ENCODE assay signal across 1 cellular context in the genomic region with DNA sequence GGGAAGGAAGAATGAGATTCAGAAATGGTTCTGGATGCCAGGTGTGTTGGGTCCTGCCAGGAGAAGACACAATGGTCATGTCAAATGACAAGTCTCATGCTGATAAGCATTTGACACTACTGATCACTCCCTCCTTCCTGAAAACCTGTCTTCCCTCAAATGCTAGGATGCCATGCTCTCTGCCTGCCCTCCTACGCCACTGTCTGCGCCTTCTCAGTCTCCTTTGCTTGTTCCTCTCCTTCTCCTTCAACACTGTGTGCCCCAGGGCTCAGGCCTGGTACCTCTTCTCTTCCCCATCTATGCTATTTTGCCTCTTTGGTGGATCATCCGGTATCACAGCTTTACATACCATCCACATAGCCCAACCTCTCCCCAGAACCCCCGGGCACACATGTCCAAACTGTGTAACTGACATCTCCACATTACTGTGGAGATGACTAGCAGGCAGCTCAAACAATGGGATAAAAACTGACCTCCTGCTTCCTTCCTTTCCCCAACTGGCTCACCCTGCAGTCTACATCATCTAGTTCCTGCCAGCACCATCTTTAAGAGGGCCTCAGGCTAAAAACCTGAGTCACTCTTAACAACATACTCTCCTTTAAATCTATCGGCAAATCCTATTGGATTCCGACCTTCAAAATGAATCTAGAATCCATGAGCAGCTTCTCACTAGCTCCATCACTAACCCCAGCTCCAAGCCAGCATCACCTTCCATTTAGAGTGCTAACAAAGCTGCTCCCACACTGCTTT.
TF ChIP-seq lines count a peak whose summit lies in the region.

No MANE protein-coding gene starts in this region.

TF ChIP-seq in endothelial cell of umbilical vein, 7 proteins besides CTCF, POLR2A, EP300 and RAD21 (continued from another document):
- TF ChIP-seq MAX (IDR thresholded peaks at IDR 0.05; ENCODE audit: insufficient read depth, insufficient read length) (no peak), EZH2 (IDR thresholded peaks at IDR 0.05; ENCODE audit: borderline replicate concordance, low read depth, low read length, severe bottlenecking) (no peak), GATA2 (IDR thresholded peaks at IDR 0.05; ENCODE audit: insufficient read depth, insufficient read length, low read depth, low read length) (no peak), MYC (IDR thresholded peaks at IDR 0.05; ENCODE audit: low read depth, low read length) (no peak), FOS (IDR thresholded peaks at IDR 0.05; ENCODE audit: borderline replicate concordance, insufficient read depth, low read length) (peak; percentile 52)
